8 cellular contexts compared by ENCODE assay signal in genomic region chr3:45665101-45665572, GRCh38. TPM values are rescaled to one million over a fixed set of nuclear protein-coding genes. Genes with fewer than 3 reads are reported as not detected.
DNase-seq lines count a peak whose midpoint lies in the region; ATAC-seq and TF ChIP-seq lines count a peak whose summit lies in the region.

No MANE protein-coding gene starts in this region.

- RAD21 ChIA-PET in HCT116 (lab: Charles Lee; ENCODE audit: low non-redundant PET in 1 of 2, low total read pairs in 2 of 2, uncharacterized antibody in 2 of 2, unreplicated experiment in 2 of 2), result no interaction called here

- no peaks in the 10 kb centered on the region; the same call in 1 of the 2 replicates for H3K4me1 ChIP-seq in BE2C
- H3K4me1 ChIP-seq in HCT116 (ENCODE audit: control insufficient read depth in 1 of 2, insufficient read depth in 2 of 2, low read length in 2 of 2), result peaks cover 8 to 17% of the 10 kb centered on the region in 2 experiments; a peak in 3 of 4 replicates
- peaks cover 44% of the 10 kb centered on the region for H3K4me1 ChIP-seq in PC-3 (ENCODE audit: insufficient read depth, low read length)
- H3K4me1 ChIP-seq in heart right ventricle, result peaks cover 10 to 61% (median 43%) of the 10 kb centered on the region in 9 donors
- H3K4me1 ChIP-seq in aorta (ENCODE audit: control insufficient read depth in 1 of 2, insufficient read depth in 2 of 2, low read length in 2 of 2), result peaks cover 3 to 4% of the 10 kb centered on the region in 2 donors

- H3K9me3 ChIP-seq in BE2C (no peaks in the 10 kb centered on the region), HCT116 (ENCODE audit: control insufficient read depth in 1 of 2, insufficient read depth in 1 of 2, low read depth in 1 of 2, low read length in 2 of 2) (no peaks in the 10 kb centered on the region), PC-3 (ENCODE audit: low read length) (no peaks in the 10 kb centered on the region), heart right ventricle (no peaks in the 10 kb centered on the region), aorta (ENCODE audit: control insufficient read depth, low read length) (no peaks in the 10 kb centered on the region)

- no peak for TF ChIP-seq POLR2A in HCT116 (IDR thresholded peaks at IDR 0.05; ENCODE audit: borderline replicate concordance, extremely low read depth, insufficient read depth, insufficient read length)

- H3K27ac ChIP-seq in HCT116 (ENCODE audit: low read depth, low read length), result no peak overlapping the region
- H3K27ac ChIP-seq in PC-3 (ENCODE audit: low read length), result no peak overlapping the region
- H3K27ac ChIP-seq in heart right ventricle, result peak overlapping the region in 7 of 10 donors; percentile 3 to 74 (median 25)
- H3K27ac ChIP-seq in aorta (ENCODE audit: low read depth in 1 of 2, low read length in 2 of 2), result no peak overlapping the region

- no peaks in the 10 kb centered on the region for H3K9me2 ChIP-seq in HCT116 (ENCODE audit: insufficient read depth)
- no peaks in the 10 kb centered on the region for H3K9me2 ChIP-seq in PC-3 (replicated peaks; ENCODE audit: low read length)

- DNase-seq in BE2C (peak; percentile 34), HCT116 (ENCODE audit: low read depth, low spot score) (peak; percentile 68), PC-3 (peak; percentile 74), heart right ventricle (peak in 1 of 2 donors; percentile 76), aorta (no peak)
- DNase-seq in activated naive CD4-positive, alpha-beta T cell treated with Interleukin-2 at 50 U/mL for 16 hours, result peak; percentile 55
- DNase-seq in stimulated activated CD4-positive, alpha-beta T cell treated with anti-CD3 and anti-CD28 coated beads, Interleukin-15, amount 100 ng/mL, for 24 hours, result peak; percentile 62

- WGBS in heart right ventricle, 2 donors, result 27 to 48% methylated on average over 9 of the region's 9 CpGs
- WGBS in aorta, 2 donors, result 85 to 91% methylated on average over 9 of the region's 9 CpGs

- BruUV-seq in HCT116 (replicated peaks; lab: Mats Ljungman, UMichigan) (no TSS peak), PC-3 (replicated peaks; lab: Mats Ljungman, UMichigan) (no TSS peak)

- POLR2A ChIA-PET in HCT116 (lab: Charles Lee), result no interaction called here
- POLR2A ChIA-PET in PC-3 (lab: Charles Lee; ENCODE audit: unreplicated experiment), result no interaction called here

- H3K4me3 ChIP-seq in BE2C (ENCODE audit: low read depth, low read length) (no peak overlapping the region), HCT116 (replicated peaks in 1 of 2; ENCODE audit: low read depth in 1 of 2, low read length in 2 of 2) (no peak overlapping the region), PC-3 (ENCODE audit: low read length) (no peak overlapping the region), heart right ventricle (peak overlapping the region in 8 of 10 donors; percentile 16 to 49 (median 40)), aorta (ENCODE audit: low read length in 2 of 2) (no peak overlapping the region)

- ATAC-seq in HCT116 (peak; percentile 83), PC-3 (no peak), heart right ventricle (peak in 7 of 8 donors; percentile 12 to 58 (median 33)), aorta (ENCODE audit: low FRiP score) (no peak), HG02588 (IDR thresholded peaks at IDR 0.05; ENCODE audit: unreplicated experiment) (no peak)

- no peak overlapping the region for H2AFZ ChIP-seq in HCT116 (ENCODE audit: low read depth, low read length, poor library complexity, severe bottlenecking)
- H2AFZ ChIP-seq in PC-3 (ENCODE audit: low read length), result no peak overlapping the region

- CTCF ChIA-PET in HCT116 (lab: Charles Lee) (interaction anchor here (1.7 kb wide), 1 partner anchor 9 kb away, joined by 7 read pairs; no protein-coding TSS in a partner anchor), PC-3 (lab: Charles Lee) (interaction anchor here (1.0 kb wide), 1 partner anchor 154 kb away, joined by 5 read pairs; no protein-coding TSS in a partner anchor)

- H3K79me2 ChIP-seq in HCT116 (ENCODE audit: insufficient read depth, low read length), result peaks cover 30% of the 10 kb centered on the region
- peaks cover 41% of the 10 kb centered on the region for H3K79me2 ChIP-seq in PC-3 (ENCODE audit: low read length)

- H3K27me3 ChIP-seq in BE2C (no peaks in the 10 kb centered on the region), HCT116 (ENCODE audit: insufficient read depth, low read length) (no peaks in the 10 kb centered on the region), PC-3 (ENCODE audit: low read length) (no peaks in the 10 kb centered on the region), heart right ventricle (no peaks in the 10 kb centered on the region), aorta (ENCODE audit: control insufficient read depth in 1 of 2, insufficient read depth in 2 of 2, low read length in 1 of 2) (no peaks in the 10 kb centered on the region)

- H4K20me1 ChIP-seq in HCT116 (ENCODE audit: insufficient read depth) (peaks cover 11% of the 10 kb centered on the region; the same call in 1 of the 2 replicates), PC-3 (ENCODE audit: low read length) (peaks cover 10% of the 10 kb centered on the region; the same call in 1 of the 2 replicates)

- H3K9ac ChIP-seq in HCT116 (ENCODE audit: low read length), result no peak overlapping the region
- no peak overlapping the region for H3K9ac ChIP-seq in PC-3 (ENCODE audit: low read length)

- TF ChIP-seq RAD21 in HCT116 (IDR thresholded peaks at IDR 0.05; ENCODE audit: low read depth), result peak; percentile 68

- H3K36me3 ChIP-seq in BE2C (no peaks in the 10 kb centered on the region), HCT116 (ENCODE audit: control insufficient read depth in 1 of 2, insufficient read depth in 2 of 2, low read length in 2 of 2) (peaks cover 18 to 24% of the 10 kb centered on the region in 2 experiments; a peak in 3 of 4 replicates), PC-3 (ENCODE audit: low read depth, low read length) (peaks cover 30% of the 10 kb centered on the region), heart right ventricle (peaks cover 0 to 39% (median 0%) of the 10 kb centered on the region in 9 donors), aorta (ENCODE audit: control insufficient read depth in 1 of 2, insufficient read depth in 2 of 2, low read length in 1 of 2) (no peaks in the 10 kb centered on the region)

- peaks cover 12% of the 10 kb centered on the region for H3F3A ChIP-seq in PC-3 (ENCODE audit: low read length, unreplicated experiment)

- TF ChIP-seq CTCF in BE2C (IDR thresholded peaks at IDR 0.05; ENCODE audit: low read depth, low read length), result peak; percentile 62
- TF ChIP-seq CTCF in HCT116 (IDR thresholded peaks at IDR 0.05 in 2 of 3, conservative IDR thresholded peaks at IDR 0.05 in 1 of 3; ENCODE audit: borderline replicate concordance in 1 of 3, insufficient read depth in 1 of 3, low read depth in 2 of 3, low read length in 2 of 3), result peak; percentile 73 to 92 (median 81)
- peak; percentile 80 for TF ChIP-seq CTCF in PC-3 (conservative IDR thresholded peaks at IDR 0.05; ENCODE audit: low read depth, low read length)
- peak; percentile 45 to 82 (median 63) for TF ChIP-seq CTCF in heart right ventricle (IDR thresholded peaks at IDR 0.05)

- H3K4me2 ChIP-seq in HCT116 (ENCODE audit: low read length) (no peak overlapping the region; the same call in 1 of the 2 replicates), PC-3 (ENCODE audit: low read length) (no peak overlapping the region)

- intact Hi-C loops in HCT116 (cut with micrococcal nuclease) (loop anchor here (2.0 kb wide), 2 partner anchors 154 to 628 kb away; no protein-coding TSS in a partner anchor), PC-3 (cut with micrococcal nuclease) (loop anchor here (5.0 to 10.0 kb wide), 3 partner anchors 268 to 620 kb away; no protein-coding TSS in a partner anchor), heart right ventricle (cut with DNase I) (loop anchor here in 3 of 10 donors (2.0 to 10.0 kb wide), 2 partner anchors 154 to 630 kb away; no protein-coding TSS in a partner anchor), aorta (cut with DNase I) (loop anchor here in 1 of 2 donors (10.0 kb wide), 1 partner anchor 630 kb away; no protein-coding TSS in a partner anchor)

TF ChIP-seq in HCT116, 20 proteins besides CTCF, POLR2A, EP300 and RAD21:
- TF ChIP-seq POLR2AphosphoS5 (IDR thresholded peaks at IDR 0.05; ENCODE audit: low read depth, low read length) (peak; percentile 49; the same call in 1 of the 2 replicates), TCF7L2 (IDR thresholded peaks at IDR 0.05; ENCODE audit: borderline replicate concordance, extremely low read depth, insufficient read depth, insufficient read length) (no peak)

RNA-seq across cellular contexts. Expression of gene SACM1L, which starts 24.1 kb away (rescaled TPM):
- 31.2 TPM for polyA plus RNA-seq in BE2C (2012; ENCODE audit: insufficient read depth, insufficient read length, low read depth)
- total RNA-seq in HCT116 (2021; ENCODE audit: unreplicated experiment) (27.3 TPM), PC-3 (2014; rRNA removed) (30.1 and 46.7 TPM in 2 replicates), heart right ventricle (10 to 100 TPM; 22.2 to 28.7 (median 23.6) TPM), aorta (10 to 100 TPM; 44.5 to 52.3 TPM)
- 10.0 and 12.3 TPM in 2 replicates for polyA plus RNA-seq in HCT116 (2012)
- polyA plus RNA-seq in heart right ventricle (10 to 100 TPM; 15.4 to 27.5 TPM), aorta (10 to 100 TPM; 16.4 to 25.9 TPM)

Comparison
In these comparisons a context has a peak if more than half of its experiments do, and no peak if none do; other contexts are left out.
1. DNase-seq: peak in BE2C (single experiment), HCT116 (single experiment), PC-3 (single experiment), activated naive CD4-positive, alpha-beta T cell treated with Interleukin-2 at 50 U/mL for 16 hours (single experiment) and stimulated activated CD4-positive, alpha-beta T cell treated with anti-CD3 and anti-CD28 coated beads, Interleukin-15, amount 100 ng/mL, for 24 hours (single experiment); none in aorta (0 of 2).
2. H3K4me3 ChIP-seq: peak in heart right ventricle (8 of 10); none in BE2C (single experiment), HCT116 (0 of 2), PC-3 (single experiment) and aorta (0 of 2).
3. ATAC-seq: peak in HCT116 (single experiment) and heart right ventricle (7 of 8); none in PC-3 (single experiment), aorta (single experiment) and HG02588 (single experiment).
4. H3K27ac ChIP-seq: peak in heart right ventricle (7 of 10); none in HCT116 (single experiment), PC-3 (single experiment) and aorta (0 of 2).
5. Peak in every context shown above with its lines, with median percentiles within 50 percentile points of each other: CTCF ChIP-seq.